In genomic region chr13:27188239-27188638, GRCh38 we compare ENCODE assay signal across 24 cellular contexts. TPM values are rescaled to one million over a fixed set of nuclear protein-coding genes. Genes with fewer than 3 reads are reported as not detected.
DNase-seq lines count a peak whose midpoint lies in the region; ATAC-seq and TF ChIP-seq lines count a peak whose summit lies in the region.
"Had no signal": no experiment of that assay in that cellular context is flagged by ENCODE, and none has a peak within 500 bp of the region (broad histone marks: within the 10 kb centered on the region; RNA-seq: fewer than 3 reads in every experiment).

No MANE protein-coding gene starts in this region.

- H3F3A ChIP-seq in GM23338 (replicated peaks; ENCODE audit: low read depth), result no peaks in the 10 kb centered on the region

- H3K9me2 ChIP-seq in GM23338 (ENCODE audit: insufficient read depth), result no peaks in the 10 kb centered on the region

- H3K9me3 ChIP-seq in body of pancreas (no peaks in the 10 kb centered on the region), left lung (no peaks in the 10 kb centered on the region), right atrium auricular region (no peaks in the 10 kb centered on the region)
- H3K9me3 ChIP-seq: HAP-1, Peyer's patch had no signal

- H3K4me2 ChIP-seq in GM23338, result no peak overlapping the region
- H3K4me2 ChIP-seq: KMS-11 had no signal

- H4K20me1 ChIP-seq in GM23338 (replicated peaks; ENCODE audit: insufficient read depth), result no peaks in the 10 kb centered on the region

- H3K4me3 ChIP-seq in GM23338, result no peak overlapping the region
- no peak overlapping the region for H3K4me3 ChIP-seq in body of pancreas
- no peak overlapping the region for H3K4me3 ChIP-seq in left lung
- H3K4me3 ChIP-seq in right atrium auricular region, result no peak overlapping the region
- H3K4me3 ChIP-seq: HAP-1, Peyer's patch, SK-N-MC had no signal

- no peak for ATAC-seq in GM23338
- peak; percentile 51 for ATAC-seq in body of pancreas
- ATAC-seq in left lung, result peak; percentile 85
- no peak for ATAC-seq in stimulated activated effector memory CD8-positive, alpha-beta T cell treated with anti-CD3 and anti-CD28 coated beads, Interleukin-12 subunit alpha, Interleukin-12 subunit beta, amount 100 ng/mL, for 72 hours
- no peak for ATAC-seq in GM21717 (IDR thresholded peaks at IDR 0.05; ENCODE audit: unreplicated experiment)

- H3K4me3 Mint-ChIP-seq in GM23338, result no peak overlapping the region
- no peak overlapping the region for H3K4me3 Mint-ChIP-seq in stimulated activated effector memory CD8-positive, alpha-beta T cell treated with anti-CD3 and anti-CD28 coated beads, Interleukin-12 subunit alpha, Interleukin-12 subunit beta, amount 100 ng/mL, for 72 hours
- H3K4me3 Mint-ChIP-seq: IgD-negative memory B cell had no signal

- TF ChIP-seq CTCF in GM23338 (conservative IDR thresholded peaks at IDR 0.05; ENCODE audit: low read depth in 2 of 2) (no peak), body of pancreas (IDR thresholded peaks at IDR 0.05) (no peak), left lung (IDR thresholded peaks at IDR 0.05) (no peak), right atrium auricular region (IDR thresholded peaks at IDR 0.05) (no peak)

- H3K27ac Mint-ChIP-seq in GM23338, result no peak overlapping the region
- peak overlapping the region; percentile 13 for H3K27ac Mint-ChIP-seq in stimulated activated effector memory CD8-positive, alpha-beta T cell treated with anti-CD3 and anti-CD28 coated beads, Interleukin-12 subunit alpha, Interleukin-12 subunit beta, amount 100 ng/mL, for 72 hours
- H3K27ac Mint-ChIP-seq: IgD-negative memory B cell had no signal

- intact Hi-C loops in body of pancreas (cut with DNase I), result no loop called here
- intact Hi-C loops in left lung (cut with DNase I), result no loop called here

- H3K4me1 Mint-ChIP-seq in GM23338, result peaks cover 4% of the 10 kb centered on the region; the same call in 2 of the 3 replicates
- H3K4me1 Mint-ChIP-seq in stimulated activated effector memory CD8-positive, alpha-beta T cell treated with anti-CD3 and anti-CD28 coated beads, Interleukin-12 subunit alpha, Interleukin-12 subunit beta, amount 100 ng/mL, for 72 hours, result peaks cover 14% of the 10 kb centered on the region
- H3K4me1 Mint-ChIP-seq: CD4-positive, alpha-beta memory T cell had no signal

- H3K27me3 ChIP-seq in GM23338 (ENCODE audit: insufficient read depth) (no peaks in the 10 kb centered on the region), body of pancreas (no peaks in the 10 kb centered on the region), left lung (no peaks in the 10 kb centered on the region), right atrium auricular region (no peaks in the 10 kb centered on the region)
- H3K27me3 ChIP-seq: Peyer's patch had no signal

- H3K9me3 Mint-ChIP-seq in GM23338, result no peaks in the 10 kb centered on the region; the same call in 1 of the 3 replicates
- no peaks in the 10 kb centered on the region for H3K9me3 Mint-ChIP-seq in stimulated activated effector memory CD8-positive, alpha-beta T cell treated with anti-CD3 and anti-CD28 coated beads, Interleukin-12 subunit alpha, Interleukin-12 subunit beta, amount 100 ng/mL, for 72 hours
- H3K9me3 Mint-ChIP-seq: CD4-positive, alpha-beta memory T cell; IgD-negative memory B cell had no signal

- H3K36me3 ChIP-seq in GM23338 (ENCODE audit: insufficient read depth), result no peaks in the 10 kb centered on the region
- H3K36me3 ChIP-seq in body of pancreas (replicated peaks in 1 of 2; ENCODE audit: insufficient read depth in 1 of 2, low read depth in 2 of 2), result no peaks in the 10 kb centered on the region
- H3K36me3 ChIP-seq in left lung, result no peaks in the 10 kb centered on the region
- no peaks in the 10 kb centered on the region for H3K36me3 ChIP-seq in right atrium auricular region
- H3K36me3 ChIP-seq: HAP-1, Peyer's patch had no signal

- WGBS in body of pancreas, 2 donors, result 23 to 33% methylated on average over 4 of the region's 4 CpGs

- TF ChIP-seq POLR2A in body of pancreas (IDR thresholded peaks at IDR 0.05), result no peak

- H3K79me2 ChIP-seq in GM23338 (replicated peaks; ENCODE audit: insufficient read depth), result no peaks in the 10 kb centered on the region

- H3K36me3 Mint-ChIP-seq in GM23338 (ENCODE audit: low read depth), result no peaks in the 10 kb centered on the region
- H3K36me3 Mint-ChIP-seq in stimulated activated effector memory CD8-positive, alpha-beta T cell treated with anti-CD3 and anti-CD28 coated beads, Interleukin-12 subunit alpha, Interleukin-12 subunit beta, amount 100 ng/mL, for 72 hours, result peaks cover 3% of the 10 kb centered on the region
- H3K36me3 Mint-ChIP-seq: CD4-positive, alpha-beta memory T cell; IgD-negative memory B cell had no signal

- peaks cover 1% of the 10 kb centered on the region for H3K27me3 Mint-ChIP-seq in GM23338 (ENCODE audit: insufficient read depth, low read depth, poor library complexity)
- H3K27me3 Mint-ChIP-seq: IgD-negative memory B cell had no signal

- H3K27ac ChIP-seq in GM23338 (ENCODE audit: low read depth) (no peak overlapping the region), body of pancreas (no peak overlapping the region), left lung (no peak overlapping the region), right atrium auricular region (no peak overlapping the region)
- H3K27ac ChIP-seq: KMS-11, Peyer's patch, SK-N-MC had no signal

- peak overlapping the region; percentile 40; the same call in 1 of the 2 replicates for H2AFZ ChIP-seq in GM23338

- H3K4me1 ChIP-seq in GM23338 (ENCODE audit: insufficient read depth) (peaks cover 4% of the 10 kb centered on the region; the same call in 1 of the 2 replicates), body of pancreas (peaks cover 20% of the 10 kb centered on the region), left lung (peaks cover 0 to 3% of the 10 kb centered on the region in 2 donors), right atrium auricular region (no peaks in the 10 kb centered on the region)
- H3K4me1 ChIP-seq: HAP-1, Peyer's patch had no signal

- DNase-seq in GM23338 (ENCODE audit: low spot score) (no peak), body of pancreas (peak in 1 of 4 donors; percentile 37), left lung (no peak), SHP77 (lab: John Stamatoyannopoulos, UW) (no peak), right atrium auricular region (ENCODE audit: low spot score) (no peak)
- no peak for DNase-seq in stimulated activated effector memory CD8-positive, alpha-beta T cell treated with anti-CD3 and anti-CD28 coated beads, Interleukin-12 subunit alpha, Interleukin-12 subunit beta, amount 100 ng/mL, for 72 hours (ENCODE audit: low spot score in 2 of 2)
- DNase-seq: C1 segment of cervical spinal cord; CD4-positive, alpha-beta memory T cell; COR-L47; GOT3; NCI-H1092; NCI-H1417 treated with DMSO at 0.1 percent for 48 hours; NCI-H1694 treated with DMSO at 0.1 percent for 48 hours; NCI-H2081; NCI-H2227 treated with DMSO at 0.1 percent for 48 hours; NCI-H510A; NCI-H69; Peyer's patch; SIG-M5 had no signal

TF ChIP-seq in GM23338, 12 proteins besides CTCF, POLR2A, EP300 and RAD21:
- no peak for TF ChIP-seq JUNB (IDR thresholded peaks at IDR 0.05; ENCODE audit: unreplicated experiment)
TF ChIP-seq in GM23338: peak in this region for 0.

RNA-seq across cellular contexts. Expression of gene USP12, which starts 16.6 kb away (rescaled TPM):
- total RNA-seq in GM23338 (2014; rRNA removed; shearing (Covaris generic)), result 32.5 and 39.3 TPM in 2 replicates
- 16.9 and 18.4 TPM in 2 replicates for polyA plus RNA-seq in GM23338 (2016; fragmentation: Nextera tagmentation; extraction: Ambion mirVana)
- 10 to 100 TPM; 12.9 to 16.9 TPM for total RNA-seq in body of pancreas
- 10 to 100 TPM; 22.8 to 29.3 TPM for total RNA-seq in left lung
- total RNA-seq in right atrium auricular region, result 10 to 100 TPM; 11.6 to 23.0 TPM

Comparison
In these comparisons a context has a peak if more than half of its experiments do, and no peak if none do; other contexts are left out.
1. ATAC-seq: peak in body of pancreas (single experiment) and left lung (single experiment); none in GM23338 (single experiment), stimulated activated effector memory CD8-positive, alpha-beta T cell treated with anti-CD3 and anti-CD28 coated beads, Interleukin-12 subunit alpha, Interleukin-12 subunit beta, amount 100 ng/mL, for 72 hours (single experiment) and GM21717 (single experiment).